Comparison of ENCODE assay signal across 1 cellular context in the genomic region with DNA sequence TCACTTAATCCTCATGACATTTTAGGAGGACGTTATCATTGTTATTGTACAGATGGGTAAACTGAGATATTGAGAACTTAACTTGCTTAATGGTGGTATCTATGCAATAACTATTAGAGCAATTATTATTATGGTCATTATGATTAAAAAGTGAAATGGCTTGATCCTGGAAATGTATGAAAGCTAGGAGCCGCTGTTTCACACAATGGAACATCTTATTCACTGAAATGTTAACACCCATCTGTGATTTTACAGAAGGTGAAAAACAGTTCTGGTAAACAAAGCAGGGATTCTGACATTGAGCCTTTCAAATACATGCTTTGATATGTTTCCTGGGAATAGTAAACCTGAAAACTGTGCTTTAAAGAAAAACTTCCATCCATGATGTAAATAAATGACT.
TF ChIP-seq lines count a peak whose summit lies in the region.

No MANE protein-coding gene starts in this region.

TF ChIP-seq in IMR-90, 13 proteins besides CTCF, POLR2A, EP300 and RAD21:
- TF ChIP-seq, protein P1, sequence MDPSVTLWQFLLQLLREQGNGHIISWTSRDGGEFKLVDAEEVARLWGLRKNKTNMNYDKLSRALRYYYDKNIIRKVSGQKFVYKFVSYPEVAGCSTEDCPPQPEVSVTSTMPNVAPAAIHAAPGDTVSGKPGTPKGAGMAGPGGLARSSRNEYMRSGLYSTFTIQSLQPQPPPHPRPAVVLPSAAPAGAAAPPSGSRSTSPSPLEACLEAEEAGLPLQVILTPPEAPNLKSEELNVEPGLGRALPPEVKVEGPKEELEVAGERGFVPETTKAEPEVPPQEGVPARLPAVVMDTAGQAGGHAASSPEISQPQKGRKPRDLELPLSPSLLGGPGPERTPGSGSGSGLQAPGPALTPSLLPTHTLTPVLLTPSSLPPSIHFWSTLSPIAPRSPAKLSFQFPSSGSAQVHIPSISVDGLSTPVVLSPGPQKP (IDR thresholded peaks at IDR 0.05; ENCODE audit: borderline replicate concordance, low read depth, low read length) = no peak
- TF ChIP-seq MAFK (IDR thresholded peaks at IDR 0.05; ENCODE audit: low read depth, low read length) (no peak), CHD1 (IDR thresholded peaks at IDR 0.05; ENCODE audit: low read depth, low read length) (no peak), FOS (IDR thresholded peaks at IDR 0.05; ENCODE audit: low read depth, low read length) (no peak), NFE2L2 (IDR thresholded peaks at IDR 0.05; ENCODE audit: low read depth, low read length) (no peak), RFX5 (IDR thresholded peaks at IDR 0.05; ENCODE audit: low read depth, low read length) (no peak), RCOR1 (IDR thresholded peaks at IDR 0.05; ENCODE audit: insufficient replicate concordance, low read length) (no peak), CEBPB (IDR thresholded peaks at IDR 0.05; ENCODE audit: low read depth, low read length) (no peak), MAZ (IDR thresholded peaks at IDR 0.05; ENCODE audit: borderline replicate concordance, low read depth, low read length) (no peak), MXI1 (IDR thresholded peaks at IDR 0.05; ENCODE audit: borderline replicate concordance, low read depth, low read length) (no peak), SMC3 (IDR thresholded peaks at IDR 0.05; ENCODE audit: low read depth, low read length) (no peak), BHLHE40 (IDR thresholded peaks at IDR 0.05; ENCODE audit: low read depth, low read length) (no peak)
- TF ChIP-seq, protein P2, sequence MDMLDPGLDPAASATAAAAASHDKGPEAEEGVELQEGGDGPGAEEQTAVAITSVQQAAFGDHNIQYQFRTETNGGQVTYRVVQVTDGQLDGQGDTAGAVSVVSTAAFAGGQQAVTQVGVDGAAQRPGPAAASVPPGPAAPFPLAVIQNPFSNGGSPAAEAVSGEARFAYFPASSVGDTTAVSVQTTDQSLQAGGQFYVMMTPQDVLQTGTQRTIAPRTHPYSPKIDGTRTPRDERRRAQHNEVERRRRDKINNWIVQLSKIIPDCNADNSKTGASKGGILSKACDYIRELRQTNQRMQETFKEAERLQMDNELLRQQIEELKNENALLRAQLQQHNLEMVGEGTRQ (IDR thresholded peaks at IDR 0.05; ENCODE audit: low read depth, low read length) = no peak
TF ChIP-seq in IMR-90: peak in this region for 0.
